In the genomic region with DNA sequence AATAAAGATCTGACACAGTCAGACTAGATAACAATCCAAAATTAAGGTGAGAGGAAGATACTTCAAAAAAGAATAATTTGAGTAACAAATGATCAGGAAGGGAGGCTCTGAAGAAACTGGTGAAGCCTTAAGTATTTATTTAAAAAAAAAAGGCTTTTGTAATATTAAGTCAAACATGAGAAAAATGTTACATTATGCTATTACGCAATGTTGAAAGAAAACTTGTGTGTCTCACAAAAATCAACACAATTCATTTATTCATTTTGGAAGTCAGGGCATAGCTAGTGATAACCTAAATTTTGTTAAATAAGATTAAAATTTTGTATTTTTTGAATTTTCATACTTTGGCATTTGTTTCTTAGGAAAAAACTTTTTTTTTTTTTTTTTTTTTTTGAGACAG, we compare ENCODE assay signal across 24 cellular contexts.
"Had no signal": no experiment of that assay in that cellular context is flagged by ENCODE, and none has a peak within 500 bp of the region (broad histone marks: within the 10 kb centered on the region; RNA-seq: fewer than 3 reads in every experiment).

No MANE protein-coding gene starts in this region.

- H3K4me3 ChIP-seq: body of pancreas, coronary artery, right atrium auricular region, smooth muscle cell, testis, upper lobe of left lung had no signal

- H3K9me3 ChIP-seq: body of pancreas, neutrophil, testis, upper lobe of left lung had no signal

- H3K36me3 ChIP-seq: right atrium auricular region had no signal

- H3K4me3 Mint-ChIP-seq: activated CD4-positive, alpha-beta T cell treated with anti-CD3 and anti-CD28 coated beads, Interleukin-2, amount 10 ng/mL, durations not matched to agents 24 days and 14 days; activated CD8-positive, alpha-beta T cell treated with anti-CD3 and anti-CD28 coated beads, Interleukin-2, amount 10 ng/mL, durations not matched to agents 7 days and 5 days; activated naive CD4-positive, alpha-beta T cell treated with anti-CD3 and anti-CD28 coated beads, Interleukin-2, amount 50 U/mL, for 24 hours; naive thymus-derived CD8-positive, alpha-beta T cell; stimulated activated naive CD8-positive, alpha-beta T cell treated with anti-CD3 and anti-CD28 coated beads, Interleukin-15, amount 100 ng/mL, for 72 hours; T-helper 2 cell treated with Interferon-gamma antibody and Interleukin-4, amounts not matched to agents 5 μg/mL and 100 μg/mL, for 36 hours had no signal

- H3K27ac ChIP-seq: body of pancreas, coronary artery, neutrophil, right atrium auricular region, testis, upper lobe of left lung had no signal

- H3K4me1 Mint-ChIP-seq: activated naive CD4-positive, alpha-beta T cell treated with anti-CD3 and anti-CD28 coated beads, Interleukin-2, amount 50 U/mL, for 24 hours; stimulated activated naive CD8-positive, alpha-beta T cell treated with anti-CD3 and anti-CD28 coated beads, Interleukin-15, amount 100 ng/mL, for 72 hours had no signal

- H3K4me2 ChIP-seq: smooth muscle cell had no signal

- H3K27ac Mint-ChIP-seq: activated CD4-positive, alpha-beta T cell treated with anti-CD3 and anti-CD28 coated beads, Interleukin-2, amount 10 ng/mL, durations not matched to agents 24 days and 14 days; activated CD8-positive, alpha-beta T cell treated with anti-CD3 and anti-CD28 coated beads, Interleukin-2, amount 10 ng/mL, durations not matched to agents 7 days and 5 days; activated naive CD4-positive, alpha-beta T cell treated with anti-CD3 and anti-CD28 coated beads, Interleukin-2, amount 50 U/mL, for 24 hours; stimulated activated naive CD8-positive, alpha-beta T cell treated with anti-CD3 and anti-CD28 coated beads, Interleukin-15, amount 100 ng/mL, for 72 hours; T-helper 2 cell treated with Interferon-gamma antibody and Interleukin-4, amounts not matched to agents 5 μg/mL and 100 μg/mL, for 36 hours had no signal

- DNase-seq: activated CD4-positive, alpha-beta T cell treated with anti-CD3 and anti-CD28 coated beads, Interleukin-2, amount 10 ng/mL, durations not matched to agents 24 days and 14 days; activated CD4-positive, CD25-positive, alpha-beta regulatory T cell; activated CD8-positive, alpha-beta memory T cell treated with anti-CD3 and anti-CD28 coated beads, Interleukin-2, amount 50 U/mL, for 4 hours; activated CD8-positive, alpha-beta T cell treated with anti-CD3 and anti-CD28 coated beads, Interleukin-2, amount 10 ng/mL, durations not matched to agents 7 days and 5 days; activated effector memory CD4-positive, alpha-beta T cell treated with anti-CD3 and anti-CD28 coated beads, Interleukin-2, amount 50 U/mL, for 16 hours; activated T-cell treated with anti-CD3 and anti-CD28 coated beads, Interleukin-2, amount 50 U/mL, for 48 hours; amniotic stem cell; body of pancreas; central memory CD4-positive, alpha-beta T cell; effector CD8-positive, alpha-beta T cell; kidney glomerular epithelial cell; left ventricle myocardium superior; mesenchymal stem cell; naive thymus-derived CD8-positive, alpha-beta T cell; posterior cingulate gyrus; stimulated activated naive CD8-positive, alpha-beta T cell treated with anti-CD3 and anti-CD28 coated beads, Interleukin-15, amount 100 ng/mL, for 72 hours; testis; upper lobe of left lung had no signal

- H3K9me3 Mint-ChIP-seq: activated naive CD4-positive, alpha-beta T cell treated with anti-CD3 and anti-CD28 coated beads, Interleukin-2, amount 50 U/mL, for 24 hours; stimulated activated naive CD8-positive, alpha-beta T cell treated with anti-CD3 and anti-CD28 coated beads, Interleukin-15, amount 100 ng/mL, for 72 hours had no signal

- H3K4me1 ChIP-seq: right atrium auricular region, testis had no signal

- H3K27me3 Mint-ChIP-seq: activated CD4-positive, alpha-beta T cell treated with anti-CD3 and anti-CD28 coated beads, Interleukin-2, amount 10 ng/mL, durations not matched to agents 24 days and 14 days; activated naive CD4-positive, alpha-beta T cell treated with anti-CD3 and anti-CD28 coated beads, Interleukin-2, amount 50 U/mL, for 24 hours; naive thymus-derived CD8-positive, alpha-beta T cell; stimulated activated naive CD8-positive, alpha-beta T cell treated with anti-CD3 and anti-CD28 coated beads, Interleukin-15, amount 100 ng/mL, for 72 hours had no signal

- H3K27me3 ChIP-seq: body of pancreas, neutrophil, right atrium auricular region, testis, upper lobe of left lung had no signal
